ENCODE assay signal across 27 cellular contexts in genomic region chr16:29912087-29912486, GRCh38. TPM values are rescaled to one million over a fixed set of nuclear protein-coding genes. Genes with fewer than 3 reads are reported as not detected.
DNase-seq lines count a peak whose midpoint lies in the region; ATAC-seq, FAIRE-seq and TF ChIP-seq lines count a peak whose summit lies in the region.
"Had no signal": no experiment of that assay in that cellular context is flagged by ENCODE, and none has a peak within 500 bp of the region (broad histone marks: within the 10 kb centered on the region; RNA-seq: fewer than 3 reads in every experiment).

No MANE protein-coding gene starts in this region.

- SMC1A ChIA-PET in GM12878 (lab: Charles Lee; ENCODE audit: uncharacterized antibody, unreplicated experiment) = no interaction called here

- in situ Hi-C loops in GM12878 (cut with MboI) = no loop called here

- H3K4me1 ChIP-seq in GM12878 (ENCODE audit: control insufficient read depth, insufficient read depth, low read length) (no peaks in the 10 kb centered on the region), spleen (no peaks in the 10 kb centered on the region)
- H3K4me1 ChIP-seq: breast epithelium, Caco-2, SJCRH30, vagina had no signal

- H3K36me3 ChIP-seq in GM12878 (ENCODE audit: control insufficient read depth in 2 of 2, insufficient read depth in 2 of 2, low read length in 1 of 2) (peaks cover 0 to 2% of the 10 kb centered on the region in 2 experiments; a peak in 2 of 4 replicates), spleen (peaks cover 0 to 64% (median 6%) of the 10 kb centered on the region in 6 donors)
- H3K36me3 ChIP-seq: breast epithelium, SJCRH30, vagina had no signal

- H3K27me3 ChIP-seq in GM12878 (replicated peaks in 1 of 2; ENCODE audit: control insufficient read depth in 2 of 2, insufficient read depth in 2 of 2, low read length in 1 of 2) (no peaks in the 10 kb centered on the region), spleen (replicated peaks in 1 of 7) (no peaks in the 10 kb centered on the region)
- H3K27me3 ChIP-seq: breast epithelium, SJCRH30, vagina had no signal

- no peaks in the 10 kb centered on the region for H3K9me3 ChIP-seq in GM12878 (replicated peaks; ENCODE audit: control insufficient read depth, insufficient read depth, low read length)
- H3K9me3 ChIP-seq in spleen = no peaks in the 10 kb centered on the region
- H3K9me3 ChIP-seq: breast epithelium, Caco-2, SJCRH30, thoracic aorta, vagina had no signal

- 89% methylated on average over 11 of the region's 11 CpGs for WGBS in GM12878 (ENCODE audit: insufficient coverage, insufficient replicate concordance, low lambda C conversion rate, missing lambda C conversion rate)
- 76 to 90% (median 87%) methylated on average over 11 of the region's 11 CpGs for WGBS in spleen, 5 donors

- ATAC-seq in GM12878 = no peak
- ATAC-seq: activated CD8-positive, alpha-beta memory T cell treated with anti-CD3 and anti-CD28 coated beads, Interleukin-2, amount 10 ng/mL, durations not matched to agents 7 days and 5 days; activated T-cell treated with anti-CD3 and anti-CD28 coated beads, Interleukin-2, amount 50 U/mL, for 72 hours; stimulated activated naive CD8-positive, alpha-beta T cell treated with anti-CD3 and anti-CD28 coated beads, Interleukin-15, Interleukin-2, amounts not matched to agents 100 U/mL and 50 U/mL, for 24 hours had no signal

- DNase-seq in HEK293T (ENCODE audit: extremely low spot score) (peak; percentile 6), GM12878 (ENCODE audit: low read depth, low spot score) (no peak), spleen (peak; percentile 51), NCI-H2029 treated with DMSO at 0.1 percent for 48 hours (lab: John Stamatoyannopoulos, UW) (no peak), DMS 273 treated with DMSO at 0.1 percent for 48 hours (lab: John Stamatoyannopoulos, UW) (no peak)
- no peak for DNase-seq in activated naive CD4-positive, alpha-beta T cell (lab: John Stamatoyannopoulos, UW)
- DNase-seq: activated CD4-positive, alpha-beta T cell treated with anti-CD3 and anti-CD28 coated beads, Interleukin-2, amount 50 U/mL, for 1 hour; activated CD8-positive, alpha-beta memory T cell treated with anti-CD3 and anti-CD28 coated beads, Interleukin-2, amount 10 ng/mL, durations not matched to agents 7 days and 5 days; activated naive CD4-positive, alpha-beta T cell treated with anti-CD3 and anti-CD28 coated beads for 36 hours; activated T-cell treated with anti-CD3 and anti-CD28 coated beads, Interleukin-2, amount 50 U/mL, for 72 hours; amygdala; Caco-2; effector CD4-positive, alpha-beta T cell; HFFc6; NCI-H1694; NCI-H526; SJCRH30; stimulated activated naive CD8-positive, alpha-beta T cell treated with anti-CD3 and anti-CD28 coated beads, Interleukin-15, Interleukin-2, amounts not matched to agents 100 U/mL and 50 U/mL, for 24 hours had no signal

- RAD21 ChIA-PET in GM12878 (lab: Charles Lee; ENCODE audit: unreplicated experiment) = no interaction called here

- POLR2A ChIA-PET in HEK293T (lab: Yijun Ruan, JAX) (interaction anchor here (0.7 to 2.9 kb wide), 2 partner anchors 9 to 14 kb away, joined by 3 to 17 read pairs; partner anchors contain the start of gene KCTD13), GM12878 (lab: Charles Lee) (no interaction called here)

- FAIRE-seq in GM12878 (lab: Jason Lieb, UNC) = no peak
- FAIRE-seq: colon, islet of Langerhans had no signal

- H3K27ac ChIP-seq in GM12878 (ENCODE audit: control insufficient read depth, insufficient read depth) (no peak overlapping the region), spleen (no peak overlapping the region)
- H3K27ac ChIP-seq: breast epithelium, C4-2B, epithelial cell of prostate, SJCRH30, thoracic aorta, vagina had no signal

- H3K4me3 ChIP-seq in GM12878 (no peak overlapping the region), spleen (no peak overlapping the region)
- H3K4me3 ChIP-seq: breast epithelium, SJCRH30, thoracic aorta, vagina had no signal

- no peak overlapping the region for H3K9ac ChIP-seq in GM12878 (ENCODE audit: control insufficient read depth, insufficient read depth, low read length)

- TF ChIP-seq RAD21 in GM12878 (IDR thresholded peaks at IDR 0.05; ENCODE audit: insufficient read depth, low read depth, low read length) = no peak

- TF ChIP-seq CTCF in GM12878 (IDR thresholded peaks at IDR 0.05 in 2 of 3, conservative IDR thresholded peaks at IDR 0.05 in 1 of 3; ENCODE audit: control insufficient read depth in 2 of 3, extremely low read depth in 1 of 3, insufficient read depth in 1 of 3, low read depth in 3 of 3, low read length in 3 of 3) (no peak), spleen (IDR thresholded peaks at IDR 0.05 in 8 of 11, conservative IDR thresholded peaks at IDR 0.05 in 3 of 11) (no peak)

- no peaks in the 10 kb centered on the region for H4K20me1 ChIP-seq in GM12878 (ENCODE audit: control insufficient read depth, insufficient read depth)

- TF ChIP-seq POLR2A in GM12878 (IDR thresholded peaks at IDR 0.05; ENCODE audit: low read depth, low read length) (0 out of 2 replicates have a peak, but pooled peaks have one; percentile 31), spleen (IDR thresholded peaks at IDR 0.05) (no peak)

- intact Hi-C loops in GM12878 (cut with micrococcal nuclease; ENCODE audit: unreplicated experiment) (no loop called here), spleen (cut with DNase I; ENCODE audit: low total_unique reads) (no loop called here)

- TF ChIP-seq EP300 in GM12878 (IDR thresholded peaks at IDR 0.05; ENCODE audit: borderline replicate concordance in 1 of 2, control insufficient read depth in 1 of 2, low read depth in 2 of 2, low read length in 2 of 2) = no peak

- BruUV-seq in GM12878 (replicated peaks; lab: Mats Ljungman, UMichigan) = no TSS peak

- CTCF ChIA-PET in HEK293T (lab: Yijun Ruan, JAX) = no interaction called here
- CTCF ChIA-PET in GM12878 (lab: Yijun Ruan, JAX) = no interaction called here

- no peak overlapping the region for H2AFZ ChIP-seq in GM12878 (ENCODE audit: control insufficient read depth, low read depth, low read length)

- no peak overlapping the region for H3K4me2 ChIP-seq in GM12878 (ENCODE audit: control insufficient read depth, insufficient read depth)

- H3K79me2 ChIP-seq in GM12878 (ENCODE audit: control insufficient read depth, insufficient read depth, low read length) = no peaks in the 10 kb centered on the region

RNA-seq across cellular contexts. Expression of gene ASPHD1, which starts 11.8 kb away (rescaled TPM):
- not detected in 2 replicates for total RNA-seq in GM12878 (2013; cell fraction: nucleolus; rRNA removed)
- total RNA-seq in GM12878 (2014; rRNA removed) (not detected in 2 replicates), GM12878 (2014; rRNA removed; fragmentation: Illumina TruSeq; extraction: Trizol) (not detected in 2 replicates), GM12878 (2021) (not detected in 2 replicates), spleen (under 1 TPM in 3 of 7 donors, not detected in 4; 0.51 to 0.87 (median 0.66) TPM)
- polyA plus RNA-seq in GM12878 (2011; ENCODE audit: low read depth) = not detected
- polyA plus RNA-seq in GM12878 (2011; rRNA removed) (not detected in 2 replicates), GM12878 (2014; fragmentation: Illumina TruSeq; extraction: Trizol) (not detected in 2 replicates), GM12878 (2014; fragmentation: Nextera tagmentation; extraction: Ambion mirVana) (not detected), GM12878 (2014; rRNA removed) (not detected in 2 replicates), GM12878 (2016; fragmentation: Nextera tagmentation; extraction: Ambion mirVana) (not detected), spleen (1 to 10 TPM in 1 of 3 donors, under 1 TPM in 2; 0.28 to 1.6 (median 0.99) TPM)
- not detected in 2 replicates for polyA plus RNA-seq in GM12878 (2011; cell fraction: cytosol; rRNA removed)
- polyA plus RNA-seq in GM12878 (2011; cell fraction: nucleus; rRNA removed) = not detected in 2 replicates
- 0.07 and 0.11 TPM in 2 replicates for polyA plus RNA-seq in GM12878 (2012)
- not detected in 2 replicates for polyA minus RNA-seq in GM12878 (2011; rRNA and poly(A)+ RNA removed)
- not detected in 2 replicates for polyA minus RNA-seq in GM12878 (2011; cell fraction: cytosol; rRNA and poly(A)+ RNA removed)
- not detected in 2 replicates for polyA minus RNA-seq in GM12878 (2011; cell fraction: nucleus; rRNA and poly(A)+ RNA removed)
- total RNA-seq: skeletal muscle tissue, vagina had no signal

RNA-seq across cellular contexts. Expression of gene SEZ6L2, which starts 12.7 kb away (rescaled TPM):
- total RNA-seq in GM12878 (2013; cell fraction: nucleolus; rRNA removed) = not detected in 2 replicates
- total RNA-seq in GM12878 (2014; rRNA removed) (0.06 TPM in 1 of 2 replicates, not detected in the other), GM12878 (2014; rRNA removed; fragmentation: Illumina TruSeq; extraction: Trizol) (not detected in 2 replicates), GM12878 (2021) (0.37 and 0.49 TPM in 2 replicates), spleen (1 to 10 TPM; 1.9 to 4.1 (median 2.7) TPM)
- not detected for polyA plus RNA-seq in GM12878 (2011; ENCODE audit: low read depth)
- polyA plus RNA-seq in GM12878 (2011; rRNA removed) (not detected in 2 replicates), GM12878 (2014; fragmentation: Illumina TruSeq; extraction: Trizol) (not detected in 2 replicates), GM12878 (2014; fragmentation: Nextera tagmentation; extraction: Ambion mirVana) (not detected), GM12878 (2014; rRNA removed) (not detected in 2 replicates), GM12878 (2016; fragmentation: Nextera tagmentation; extraction: Ambion mirVana) (not detected), spleen (1 to 10 TPM in 1 of 3 donors, under 1 TPM in 2; 0.35 to 1.4 (median 0.54) TPM)
- not detected in 2 replicates for polyA plus RNA-seq in GM12878 (2011; cell fraction: cytosol; rRNA removed)
- not detected in 2 replicates for polyA plus RNA-seq in GM12878 (2011; cell fraction: nucleus; rRNA removed)
- not detected in 2 replicates for polyA plus RNA-seq in GM12878 (2012)
- not detected in 2 replicates for polyA minus RNA-seq in GM12878 (2011; rRNA and poly(A)+ RNA removed)
- polyA minus RNA-seq in GM12878 (2011; cell fraction: cytosol; rRNA and poly(A)+ RNA removed) = 0.83 and 1.2 TPM in 2 replicates
- polyA minus RNA-seq in GM12878 (2011; cell fraction: nucleus; rRNA and poly(A)+ RNA removed) = not detected in 2 replicates
- total RNA-seq: natural killer cell treated with Interleukin-12 subunit alpha and Interleukin-12 subunit beta and Interleukin-15 and Interleukin-18, amount 100 ng/mL, for 72 hours; SJCRH30 had no signal

RNA-seq across cellular contexts. Expression of gene KCTD13, which starts 13.9 kb away (rescaled TPM):
- total RNA-seq in GM12878 (2013; cell fraction: nucleolus; rRNA removed) = 59.8 and 76.4 TPM in 2 replicates
- total RNA-seq in GM12878 (2014; rRNA removed) (9.7 and 11.0 TPM in 2 replicates), GM12878 (2014; rRNA removed; fragmentation: Illumina TruSeq; extraction: Trizol) (7.2 and 8.5 TPM in 2 replicates), GM12878 (2021) (20.8 and 29.2 TPM in 2 replicates), spleen (10 to 100 TPM; 20.7 to 59.3 (median 34.7) TPM)
- 8.1 TPM for polyA plus RNA-seq in GM12878 (2011; ENCODE audit: low read depth)
- polyA plus RNA-seq in GM12878 (2011; rRNA removed) (11.4 and 16.8 TPM in 2 replicates), GM12878 (2014; fragmentation: Illumina TruSeq; extraction: Trizol) (8.0 and 12.2 TPM in 2 replicates), GM12878 (2014; fragmentation: Nextera tagmentation; extraction: Ambion mirVana) (1 to 10 TPM; 3.3 to 3.5 TPM), GM12878 (2014; rRNA removed) (22.1 and 29.2 TPM in 2 replicates), GM12878 (2016; fragmentation: Nextera tagmentation; extraction: Ambion mirVana) (10 to 100 TPM; 12.8 to 14.5 TPM), spleen (10 to 100 TPM; 11.2 to 18.9 (median 15.3) TPM)
- 19.3 and 22.6 TPM in 2 replicates for polyA plus RNA-seq in GM12878 (2011; cell fraction: cytosol; rRNA removed)
- 45.9 and 58.0 TPM in 2 replicates for polyA plus RNA-seq in GM12878 (2011; cell fraction: nucleus; rRNA removed)
- polyA plus RNA-seq in GM12878 (2012) = 14.1 and 14.6 TPM in 2 replicates
- 16.2 and 20.7 TPM in 2 replicates for polyA minus RNA-seq in GM12878 (2011; rRNA and poly(A)+ RNA removed)
- polyA minus RNA-seq in GM12878 (2011; cell fraction: cytosol; rRNA and poly(A)+ RNA removed) = 6.5 and 7.8 TPM in 2 replicates
- 14.5 and 25.4 TPM in 2 replicates for polyA minus RNA-seq in GM12878 (2011; cell fraction: nucleus; rRNA and poly(A)+ RNA removed)

RNA-seq across cellular contexts. Expression of gene CDIPT, which starts 49.1 kb away (rescaled TPM):
- total RNA-seq in GM12878 (2013; cell fraction: nucleolus; rRNA removed) = 23.6 and 25.0 TPM in 2 replicates
- 33.2 and 35.4 TPM in 2 replicates for total RNA-seq in GM12878 (2014; rRNA removed)
- 9.6 and 10.5 TPM in 2 replicates for total RNA-seq in GM12878 (2014; rRNA removed; fragmentation: Illumina TruSeq; extraction: Trizol)
- 31.4 and 34.1 TPM in 2 replicates for total RNA-seq in GM12878 (2021)
- 11.5 TPM for polyA plus RNA-seq in GM12878 (2011; ENCODE audit: low read depth)
- 14.5 and 26.2 TPM in 2 replicates for polyA plus RNA-seq in GM12878 (2011; rRNA removed)
- 41.9 and 52.6 TPM in 2 replicates for polyA plus RNA-seq in GM12878 (2011; cell fraction: cytosol; rRNA removed)
- polyA plus RNA-seq in GM12878 (2011; cell fraction: nucleus; rRNA removed) = 36.4 and 39.8 TPM in 2 replicates
- polyA plus RNA-seq in GM12878 (2012) = 28.7 and 30.8 TPM in 2 replicates
- 6.8 and 15.5 TPM in 2 replicates for polyA plus RNA-seq in GM12878 (2014; fragmentation: Illumina TruSeq; extraction: Trizol)
- 1 to 10 TPM in 1 of 2 experiments, under 1 TPM in 1; 0.87 to 3.5 TPM for polyA plus RNA-seq in GM12878 (2014; fragmentation: Nextera tagmentation; extraction: Ambion mirVana)
- 33.1 and 33.2 TPM in 2 replicates for polyA plus RNA-seq in GM12878 (2014; rRNA removed)
- polyA plus RNA-seq in GM12878 (2016; fragmentation: Nextera tagmentation; extraction: Ambion mirVana) = 10 to 100 TPM; 28.1 to 36.4 TPM
- polyA minus RNA-seq in GM12878 (2011; rRNA and poly(A)+ RNA removed) = 21.6 and 34.8 TPM in 2 replicates
- polyA minus RNA-seq in GM12878 (2011; cell fraction: cytosol; rRNA and poly(A)+ RNA removed) = 18.7 and 20.5 TPM in 2 replicates
- 11.2 and 15.9 TPM in 2 replicates for polyA minus RNA-seq in GM12878 (2011; cell fraction: nucleus; rRNA and poly(A)+ RNA removed)
- total RNA-seq in spleen = 10 to 100 TPM; 50.2 to 81.2 (median 68.9) TPM
- polyA plus RNA-seq in spleen = 10 to 100 TPM; 43.7 to 67.1 (median 53.1) TPM

RNA-seq across cellular contexts. Expression of gene TMEM219, which starts 49.8 kb away (rescaled TPM):
- total RNA-seq in GM12878 (2013; cell fraction: nucleolus; rRNA removed) = 34.3 and 35.5 TPM in 2 replicates
- total RNA-seq in GM12878 (2014; rRNA removed) (60.4 and 64.2 TPM in 2 replicates), GM12878 (2014; rRNA removed; fragmentation: Illumina TruSeq; extraction: Trizol) (38.5 and 40.4 TPM in 2 replicates), GM12878 (2021) (56.4 and 59.6 TPM in 2 replicates), spleen (100 to 1,000 TPM in 5 of 7 donors, 10 to 100 TPM in 2; 89.3 to 135 (median 107) TPM)
- polyA plus RNA-seq in GM12878 (2011; ENCODE audit: low read depth) = 38.5 TPM
- polyA plus RNA-seq in GM12878 (2011; rRNA removed) (34.2 and 52.7 TPM in 2 replicates), GM12878 (2014; fragmentation: Illumina TruSeq; extraction: Trizol) (21.0 and 33.6 TPM in 2 replicates), GM12878 (2014; fragmentation: Nextera tagmentation; extraction: Ambion mirVana) (10 to 100 TPM; 43.0 to 56.5 TPM), GM12878 (2014; rRNA removed) (63.0 and 70.2 TPM in 2 replicates), GM12878 (2016; fragmentation: Nextera tagmentation; extraction: Ambion mirVana) (10 to 100 TPM; 66.1 to 74.6 TPM), spleen (100 to 1,000 TPM; 144 to 191 (median 155) TPM)
- 93.9 and 107 TPM in 2 replicates for polyA plus RNA-seq in GM12878 (2011; cell fraction: cytosol; rRNA removed)
- polyA plus RNA-seq in GM12878 (2011; cell fraction: nucleus; rRNA removed) = 115 and 142 TPM in 2 replicates
- 67.6 and 76.3 TPM in 2 replicates for polyA plus RNA-seq in GM12878 (2012)
- polyA minus RNA-seq in GM12878 (2011; rRNA and poly(A)+ RNA removed) = 28.4 and 52.6 TPM in 2 replicates
- polyA minus RNA-seq in GM12878 (2011; cell fraction: cytosol; rRNA and poly(A)+ RNA removed) = 14.0 and 25.1 TPM in 2 replicates
- polyA minus RNA-seq in GM12878 (2011; cell fraction: nucleus; rRNA and poly(A)+ RNA removed) = 20.1 and 20.9 TPM in 2 replicates

Comparison
In these comparisons a context has a peak if more than half of its experiments do, and no peak if none do; other contexts are left out.
1. DNase-seq: peak in HEK293T (single experiment) and spleen (single experiment); none in GM12878 (single experiment), NCI-H2029 treated with DMSO at 0.1 percent for 48 hours (single experiment), DMS 273 treated with DMSO at 0.1 percent for 48 hours (single experiment) and activated naive CD4-positive, alpha-beta T cell (0 of 4).